ENCODE assay signal across 10 cellular contexts in the genomic region with DNA sequence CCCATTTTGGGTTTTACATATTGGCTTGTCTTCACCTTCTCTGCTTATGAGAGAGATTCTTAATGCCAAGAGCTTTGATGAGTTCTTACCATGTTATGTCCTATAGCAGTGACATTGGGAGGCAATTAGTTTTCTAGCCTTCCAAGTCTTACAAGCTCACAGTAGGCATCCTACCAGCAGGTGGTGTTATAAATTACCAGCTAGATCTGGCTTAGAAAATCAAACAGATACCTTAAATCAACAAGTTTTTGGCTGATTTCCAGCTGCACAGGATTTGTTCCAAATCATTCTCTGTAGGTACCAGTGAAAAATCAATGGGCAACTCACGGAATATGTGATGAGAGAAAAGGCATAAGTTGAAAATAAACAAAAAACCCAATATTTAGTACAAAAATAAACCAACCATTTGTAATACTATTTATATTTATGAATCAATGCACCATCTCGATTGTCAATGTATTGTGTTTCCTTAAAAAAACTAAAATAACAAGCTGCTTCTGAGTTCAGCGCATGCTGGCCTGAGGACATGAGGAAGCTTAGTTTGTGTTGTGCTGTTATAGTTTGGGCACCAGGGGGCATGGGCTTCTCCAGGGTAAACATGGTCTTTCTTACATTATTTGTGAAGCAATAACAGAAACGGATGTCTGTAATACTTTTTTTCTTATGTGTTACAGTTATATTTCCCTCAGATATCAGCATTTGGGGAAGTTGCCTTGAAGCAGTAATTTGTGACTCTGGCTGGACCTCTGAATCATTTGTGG. TPM values are rescaled to one million over a fixed set of nuclear protein-coding genes. Genes with fewer than 3 reads are reported as not detected.
A peak's percentile ranks its signal among the peaks of the same experiment; 100 is the strongest.
DNase-seq lines count a peak whose midpoint lies in the region; ATAC-seq and TF ChIP-seq lines count a peak whose summit lies in the region.
"Had no signal": no experiment of that assay in that cellular context is flagged by ENCODE, and none has a peak within 500 bp of the region (broad histone marks: within the 10 kb centered on the region; RNA-seq: fewer than 3 reads in every experiment).

No MANE protein-coding gene starts in this region.

- H2BK12ac ChIP-seq in mesenchymal stem cell (ENCODE audit: low read length in 2 of 2) = no peak overlapping the region

- H4K91ac ChIP-seq in mesenchymal stem cell (ENCODE audit: low read length) = no peak overlapping the region

- H3K79me1 ChIP-seq in mesenchymal stem cell (replicated peaks; ENCODE audit: low read length, poor library complexity, severe bottlenecking) = no peaks in the 10 kb centered on the region

- no peak overlapping the region for H3K23ac ChIP-seq in mesenchymal stem cell (ENCODE audit: low read length in 2 of 2)

- no peaks in the 10 kb centered on the region for H3K4me1 ChIP-seq in mesenchymal stem cell (ENCODE audit: control insufficient read depth, insufficient read depth, low read depth, low read length)

- H4K8ac ChIP-seq in mesenchymal stem cell (ENCODE audit: low read length) = no peak overlapping the region

- H3K18ac ChIP-seq in mesenchymal stem cell (ENCODE audit: low read depth in 1 of 2, low read length in 2 of 2) = no peak overlapping the region

- peaks cover 2 to 8% of the 10 kb centered on the region in 2 experiments for H3K27me3 ChIP-seq in mesenchymal stem cell (ENCODE audit: control insufficient read depth in 1 of 2, insufficient read depth in 1 of 2, low read length in 2 of 2)

- no peak for TF ChIP-seq POLR2A in GM18505 (IDR thresholded peaks at IDR 0.05; ENCODE audit: borderline replicate concordance, extremely low read depth, insufficient read depth, insufficient read length)

- H3K27ac ChIP-seq in mesenchymal stem cell (ENCODE audit: low read length, poor library complexity, severe bottlenecking) = no peak overlapping the region
- H3K27ac ChIP-seq in substantia nigra (ENCODE audit: low read depth, low read length, poor library complexity, severe bottlenecking) = no peak overlapping the region

- H3K4me3 ChIP-seq in mesenchymal stem cell (ENCODE audit: insufficient read depth in 1 of 2, low read depth in 1 of 2, low read length in 2 of 2) = no peak overlapping the region

- H3K36me3 ChIP-seq in mesenchymal stem cell (ENCODE audit: control insufficient read depth in 1 of 2, insufficient read depth in 2 of 2, low read depth in 1 of 2, low read length in 2 of 2) = no peaks in the 10 kb centered on the region

- H3K9ac ChIP-seq in mesenchymal stem cell (ENCODE audit: low read length) = no peak overlapping the region

- no peak overlapping the region for H2AK5ac ChIP-seq in mesenchymal stem cell (ENCODE audit: low read length, severe bottlenecking)

- H2BK15ac ChIP-seq in mesenchymal stem cell (ENCODE audit: low read depth, poor library complexity, severe bottlenecking) = no peak overlapping the region

- no peaks in the 10 kb centered on the region for H3K9me3 ChIP-seq in mesenchymal stem cell (ENCODE audit: control insufficient read depth, low read length)

- no peak overlapping the region for H3K4me2 ChIP-seq in mesenchymal stem cell (ENCODE audit: low read length, poor library complexity, severe bottlenecking)

- peak; percentile 2 for DNase-seq in M059J (ENCODE audit: low read depth)
- DNase-seq in SK-MEL-5 (ENCODE audit: low read depth, low spot score) = peak; percentile 52
- DNase-seq in mesenchymal stem cell = peak; percentile 4
- no peak for DNase-seq in substantia nigra (lab: John Stamatoyannopoulos, UW)
- no peak for DNase-seq in activated CD4-positive, alpha-beta T cell treated with anti-CD3 and anti-CD28 coated beads, Interleukin-2, amount 50 U/mL, for 4 hours
- DNase-seq: activated naive CD4-positive, alpha-beta T cell treated with anti-CD3 and anti-CD28 coated beads for 36 hours; immature natural killer cell had no signal

- no peak overlapping the region for H3K4ac ChIP-seq in mesenchymal stem cell (ENCODE audit: low read depth in 1 of 2, low read length in 2 of 2)

- H3K14ac ChIP-seq in mesenchymal stem cell (ENCODE audit: low read length in 2 of 2) = no peak overlapping the region

- no peak overlapping the region for H2BK120ac ChIP-seq in mesenchymal stem cell (ENCODE audit: low read depth, low read length)

- in situ Hi-C loops in SK-MEL-5 (cut with HindIII; ENCODE audit: low pct_unique_long_range_greater_than_20kb, low sequenced_read_pairs) = no loop called here

- ATAC-seq in GM18520 (IDR thresholded peaks at IDR 0.05; ENCODE audit: unreplicated experiment) (peak; percentile 53), GM18505 (IDR thresholded peaks at IDR 0.05; ENCODE audit: unreplicated experiment) (no peak), HG03108 (IDR thresholded peaks at IDR 0.05; ENCODE audit: unreplicated experiment) (no peak)

- H2AFZ ChIP-seq in mesenchymal stem cell (ENCODE audit: low read depth, low read length) = no peak overlapping the region

- WGBS in mesenchymal stem cell = 79% methylated on average over 2 of the region's 4 CpGs

- H2BK5ac ChIP-seq in mesenchymal stem cell (ENCODE audit: low read depth, low read length, poor library complexity, severe bottlenecking) = no peak overlapping the region

RNA-seq across cellular contexts. Expression of a gene that starts 34.1 kb away (rescaled TPM):
- not detected in 2 replicates for total RNA-seq in M059J (2014; rRNA removed; shearing (Covaris generic))
- total RNA-seq in SK-MEL-5 (2014; rRNA removed; shearing (Covaris generic)) = 0.43 TPM in 1 of 2 replicates, not detected in the other
- polyA plus RNA-seq in SK-MEL-5 (2015; cell fraction: cytosol; rRNA removed) = 0.87 TPM in 1 of 2 replicates, not detected in the other
- not detected in 2 replicates for polyA plus RNA-seq in SK-MEL-5 (2015; cell fraction: nucleus; rRNA removed)
- polyA plus RNA-seq in mesenchymal stem cell (2013, experiment 1 of 2) = not detected
- polyA plus RNA-seq in mesenchymal stem cell (2013, experiment 2 of 2) = 0.10 TPM
- total RNA-seq: activated naive CD4-positive, alpha-beta T cell treated with anti-CD3 and anti-CD28 coated beads for 36 hours had no signal
- polyA plus RNA-seq: immature natural killer cell had no signal

Comparison
In these comparisons a context has a peak if more than half of its experiments do, and no peak if none do; other contexts are left out.
1. DNase-seq: peak in M059J (single experiment), SK-MEL-5 (single experiment) and mesenchymal stem cell (single experiment); none in substantia nigra (0 of 49) and activated CD4-positive, alpha-beta T cell treated with anti-CD3 and anti-CD28 coated beads, Interleukin-2, amount 50 U/mL, for 4 hours (0 of 2).